ENCODE assay signal across 7 cellular contexts in genomic region chr19:7944177-7944761, GRCh38. TPM values are rescaled to one million over a fixed set of nuclear protein-coding genes. Genes with fewer than 3 reads are reported as not detected.
A peak's percentile ranks its signal among the peaks of the same experiment; 100 is the strongest.
DNase-seq lines count a peak whose midpoint lies in the region; ATAC-seq, FAIRE-seq and TF ChIP-seq lines count a peak whose summit lies in the region.

No MANE protein-coding gene starts in this region.

- peaks cover 3 to 7% of the 10 kb centered on the region in 2 donors for H3K36me3 ChIP-seq in kidney (ENCODE audit: control insufficient read depth in 1 of 2, insufficient read depth in 2 of 2, low read length in 2 of 2)

- ATAC-seq in HG03196 (IDR thresholded peaks at IDR 0.05; ENCODE audit: unreplicated experiment) (peak; percentile 34), activated B cell treated with CpG ODN at 0.5 μM for 24 hours (ENCODE audit: low read depth) (peak; percentile 26)
- ATAC-seq in central memory CD8-positive, alpha-beta T cell (replicated peaks; ENCODE audit: extremely low read depth, poor library complexity, severe bottlenecking) = peak; percentile 57

- FAIRE-seq in GM18507 (lab: Jason Lieb, UNC) (no peak), kidney (lab: Jason Lieb, UNC) (no peak)

- H3K9ac ChIP-seq in kidney (ENCODE audit: low read length in 2 of 2) = peak overlapping the region; percentile 0 to 38

- H3K27me3 Mint-ChIP-seq in activated B cell treated with CpG ODN at 0.5 μM for 24 hours = no peaks in the 10 kb centered on the region
- no peaks in the 10 kb centered on the region for H3K27me3 Mint-ChIP-seq in central memory CD8-positive, alpha-beta T cell

- TF ChIP-seq CTCF in activated B cell treated with CpG ODN at 0.5 μM for 24 hours (IDR thresholded peaks at IDR 0.05) = peak; percentile 73
- TF ChIP-seq CTCF in kidney (IDR thresholded peaks at IDR 0.05; ENCODE audit: borderline replicate concordance, extremely low read depth, insufficient read depth) = peak; percentile 84

- H3K4me3 ChIP-seq in kidney (ENCODE audit: low read length in 2 of 2) = peak overlapping the region; percentile 70 to 76

- CTCF ChIA-PET in activated B cell treated with CpG ODN at 0.5 μM for 24 hours (lab: Charles Lee) = interaction anchor here (0.6 to 3.2 kb wide), 25 partner anchors 15 to 845 kb away, joined by 3 to 12 read pairs (median 4); partner anchors contain the start of genes CTXN1, SNAPC2 and TRAPPC5

- peaks cover 5 to 13% of the 10 kb centered on the region in 2 donors for H3K4me1 ChIP-seq in kidney (ENCODE audit: control insufficient read depth in 1 of 2, insufficient read depth in 1 of 2, low read depth in 1 of 2, low read length in 2 of 2)

- peak; percentile 54 for DNase-seq in GM18507 (ENCODE audit: extremely low spot score, insufficient read length, low read depth)
- peak; percentile 88 for DNase-seq in NCI-H2227 (lab: John Stamatoyannopoulos, UW; ENCODE audit: unreplicated experiment)
- peak; percentile 74 for DNase-seq in activated B cell treated with CpG ODN at 0.5 μM for 24 hours
- peak; percentile 73 to 78 for DNase-seq in central memory CD8-positive, alpha-beta T cell (ENCODE audit: low spot score in 2 of 2)
- peak; percentile 86 for DNase-seq in kidney
- peak; percentile 91 for DNase-seq in stimulated activated CD4-positive, alpha-beta T cell treated with anti-CD3 and anti-CD28 coated beads, Interleukin-15, amount 100 ng/mL, for 24 hours

- H3K9me3 ChIP-seq in kidney (ENCODE audit: control insufficient read depth in 1 of 2, low read length in 2 of 2) = no peaks in the 10 kb centered on the region

- H3K4me1 Mint-ChIP-seq in activated B cell treated with CpG ODN at 0.5 μM for 24 hours = peaks cover 30% of the 10 kb centered on the region
- H3K4me1 Mint-ChIP-seq in central memory CD8-positive, alpha-beta T cell = peaks cover 22% of the 10 kb centered on the region

- H3K27ac ChIP-seq in kidney (ENCODE audit: low read depth in 2 of 2, low read length in 2 of 2) = peak overlapping the region; percentile 82 to 99

- intact Hi-C loops in activated B cell treated with CpG ODN at 0.5 μM for 24 hours (cut with micrococcal nuclease) (loop anchor here (1.0 to 5.0 kb wide), 5 partner anchors 58 to 377 kb away; partner anchors contain the start of gene CERS4), kidney (cut with DNase I) (no loop called here)

- H3K36me3 Mint-ChIP-seq in activated B cell treated with CpG ODN at 0.5 μM for 24 hours (ENCODE audit: low read depth) = peaks cover 22% of the 10 kb centered on the region
- H3K36me3 Mint-ChIP-seq in central memory CD8-positive, alpha-beta T cell (ENCODE audit: insufficient read depth) = peaks cover 21% of the 10 kb centered on the region

- H3K9me3 Mint-ChIP-seq in activated B cell treated with CpG ODN at 0.5 μM for 24 hours = no peaks in the 10 kb centered on the region
- H3K9me3 Mint-ChIP-seq in central memory CD8-positive, alpha-beta T cell = no peaks in the 10 kb centered on the region

- peak overlapping the region; percentile 97 for H3K27ac Mint-ChIP-seq in activated B cell treated with CpG ODN at 0.5 μM for 24 hours
- H3K27ac Mint-ChIP-seq in central memory CD8-positive, alpha-beta T cell (ENCODE audit: low read depth) = peak overlapping the region; percentile 96

- H3K4me3 Mint-ChIP-seq in activated B cell treated with CpG ODN at 0.5 μM for 24 hours = peak overlapping the region; percentile 91
- H3K4me3 Mint-ChIP-seq in central memory CD8-positive, alpha-beta T cell = peak overlapping the region; percentile 95

- POLR2A ChIA-PET in activated B cell treated with CpG ODN at 0.5 μM for 24 hours (lab: Charles Lee) = interaction anchor here (0.5 to 2.8 kb wide), 28 partner anchors 9 to 875 kb away, joined by 3 to 49 read pairs (median 4); partner anchors contain the start of genes CERS4, ELAVL1, MAP2K7 and PET100

RNA-seq across cellular contexts. Expression of gene TIMM44, which starts 0.8 kb away (rescaled TPM):
- total RNA-seq in activated B cell treated with CpG ODN at 0.5 μM for 24 hours = 78.4 and 92.5 TPM in 2 replicates
- 57.8 TPM for total RNA-seq in kidney
- 46.7 TPM for polyA plus RNA-seq in kidney (ENCODE audit: insufficient read depth, low read depth, low replicate concordance)

RNA-seq across cellular contexts. Expression of gene CTXN1, which starts 18.3 kb away (rescaled TPM):
- not detected in 2 replicates for total RNA-seq in activated B cell treated with CpG ODN at 0.5 μM for 24 hours
- 25.9 TPM for total RNA-seq in kidney
- polyA plus RNA-seq in kidney (ENCODE audit: insufficient read depth, low read depth, low replicate concordance) = 8.9 TPM

RNA-seq across cellular contexts. Expression of gene SNAPC2, which starts 24.1 kb away (rescaled TPM):
- total RNA-seq in activated B cell treated with CpG ODN at 0.5 μM for 24 hours (14.4 and 15.3 TPM in 2 replicates), kidney (18.4 TPM)
- 24.3 TPM for polyA plus RNA-seq in kidney (ENCODE audit: insufficient read depth, low read depth, low replicate concordance)

RNA-seq across cellular contexts. Expression of gene TGFBR3L, which starts 29.6 kb away (rescaled TPM):
- total RNA-seq in activated B cell treated with CpG ODN at 0.5 μM for 24 hours (not detected in 2 replicates), kidney (0.44 TPM)
- 1.5 TPM for polyA plus RNA-seq in kidney (ENCODE audit: insufficient read depth, low read depth, low replicate concordance)

RNA-seq across cellular contexts. Expression of gene MAP2K7, which starts 40.6 kb away (rescaled TPM):
- total RNA-seq in activated B cell treated with CpG ODN at 0.5 μM for 24 hours (46.3 and 52.8 TPM in 2 replicates), kidney (37.0 TPM)
- polyA plus RNA-seq in kidney (ENCODE audit: insufficient read depth, low read depth, low replicate concordance) = 16.7 TPM

Comparison
In these comparisons a context has a peak if more than half of its experiments do, and no peak if none do; other contexts are left out.
1. Peak in every context shown above with its lines: DNase-seq, ATAC-seq, H3K4me3 ChIP-seq and H3K27ac ChIP-seq.
2. RNA of gene CTXN1, which starts 18.3 kb away (total RNA-seq): 25.9 TPM in kidney (single experiment); not detected in activated B cell treated with CpG ODN at 0.5 μM for 24 hours; every median in the first group is over 10 times any median in the second.